Comparison of ENCODE assay signal across 19 cellular contexts in genomic region chr2:140539506-140539905, GRCh38.
"Had no signal": no experiment of that assay in that cellular context is flagged by ENCODE, and none has a peak within 500 bp of the region (broad histone marks: within the 10 kb centered on the region; RNA-seq: fewer than 3 reads in every experiment).

No MANE protein-coding gene starts in this region.

- ATAC-seq: activated naive CD8-positive, alpha-beta T cell treated with anti-CD3 and anti-CD28 coated beads, Interleukin-2, amount 50 U/mL, for 24 hours; heart left ventricle; right cardiac atrium had no signal

- H3K4me1 ChIP-seq: heart left ventricle, left ventricle myocardium inferior, prostate gland, suprapubic skin had no signal

- H3K36me3 ChIP-seq: heart left ventricle, left ventricle myocardium inferior, prostate gland, suprapubic skin had no signal

- H3K9me3 ChIP-seq: heart left ventricle, left ventricle myocardium inferior, prostate gland, suprapubic skin had no signal

- FAIRE-seq: frontal cortex, kidney had no signal

- H3K4me3 ChIP-seq: heart left ventricle, left ventricle myocardium inferior, prostate gland, suprapubic skin had no signal

- H3K27ac ChIP-seq: heart left ventricle, left ventricle myocardium inferior, prostate gland, suprapubic skin had no signal

- DNase-seq: activated CD4-positive, alpha-beta T cell treated with anti-CD3 and anti-CD28 coated beads for 1 hour; activated CD8-positive, alpha-beta memory T cell treated with anti-CD3 and anti-CD28 coated beads for 24 hours; activated CD8-positive, alpha-beta memory T cell treated with anti-CD3 and anti-CD28 coated beads, Interleukin-2, amount 50 U/mL, for 48 hours; activated effector memory CD4-positive, alpha-beta T cell treated with Interleukin-2 at 50 U/mL for 16 hours; activated naive CD4-positive, alpha-beta T cell treated with anti-CD3 and anti-CD28 coated beads, Interleukin-2, amount 10 ng/mL, durations not matched to agents 7 days and 5 days; activated naive CD8-positive, alpha-beta T cell treated with anti-CD3 and anti-CD28 coated beads, Interleukin-2, amount 50 U/mL, for 24 hours; activated T-cell treated with anti-CD3 and anti-CD28 coated beads, Interleukin-2, amount 50 U/mL, for 48 hours; heart left ventricle; kidney; left ventricle myocardium inferior; mammary epithelial cell; midbrain; nephron progenitor cell; right cardiac atrium; stimulated activated CD4-positive, alpha-beta T cell treated with anti-CD3 and anti-CD28 coated beads, Interleukin-2, amount 100 ng/mL, for 24 hours; T1000 had no signal

- H3K27me3 ChIP-seq: heart left ventricle, suprapubic skin had no signal
